Comparison of ENCODE assay signal across 26 cellular contexts in genomic region chr6:48249071-48249470, GRCh38.
"Had no signal": no experiment of that assay in that cellular context is flagged by ENCODE, and none has a peak within 500 bp of the region (broad histone marks: within the 10 kb centered on the region; RNA-seq: fewer than 3 reads in every experiment).

No MANE protein-coding gene starts in this region.

- FAIRE-seq: endometrium, frontal cortex had no signal

- DNase-seq: colonic mucosa; cortex of kidney; effector CD8-positive, alpha-beta T cell; effector memory CD8-positive, alpha-beta T cell; endodermal cell; erythroblast; esophagus squamous epithelium; foreskin fibroblast; heart left ventricle; hypothalamus; immature natural killer cell; islet precursor cell; left cardiac atrium; left lung; left ventricle myocardium superior; lower lobe of right lung; mesendoderm; midbrain; naive thymus-derived CD4-positive, alpha-beta T cell had no signal

- H3K4me3 ChIP-seq: colonic mucosa, esophagus squamous epithelium, gastroesophageal sphincter, heart left ventricle, hepatocyte, left lung, lower lobe of right lung had no signal

- H3K36me3 ChIP-seq: colonic mucosa, esophagus squamous epithelium, gastroesophageal sphincter, heart left ventricle, left lung, lower lobe of right lung had no signal

- ATAC-seq: effector memory CD8-positive, alpha-beta T cell; esophagus mucosa; gastroesophageal sphincter; heart left ventricle; left cardiac atrium; left lung; left ventricle myocardium superior; lower lobe of right lung; naive thymus-derived CD4-positive, alpha-beta T cell had no signal

- H3K36me3 Mint-ChIP-seq: immature natural killer cell; memory B cell; naive thymus-derived CD4-positive, alpha-beta T cell had no signal

- H3K27ac Mint-ChIP-seq: dendritic cell treated with granulocyte-macrophage colony-stimulating factor and Interleukin-4, amounts not matched to agents 40 ng/mL and 50 ng/mL, for 4 days; effector memory CD8-positive, alpha-beta T cell; endodermal cell; immature natural killer cell; memory B cell; naive thymus-derived CD4-positive, alpha-beta T cell had no signal

- H3K4me1 Mint-ChIP-seq: immature natural killer cell; memory B cell; naive thymus-derived CD4-positive, alpha-beta T cell had no signal

- H3K79me2 ChIP-seq: hepatocyte had no signal

- H3K27me3 ChIP-seq: colonic mucosa, esophagus squamous epithelium, gastroesophageal sphincter, heart left ventricle, hepatocyte, left lung had no signal

- H2AFZ ChIP-seq: hepatocyte had no signal

- H3K27ac ChIP-seq: colonic mucosa, esophagus squamous epithelium, gastroesophageal sphincter, heart left ventricle, hepatocyte, left lung, lower lobe of right lung had no signal

- H3K9me3 ChIP-seq: colonic mucosa, esophagus squamous epithelium, gastroesophageal sphincter, heart left ventricle, left lung, lower lobe of right lung had no signal

- H3K9me3 Mint-ChIP-seq: dendritic cell treated with granulocyte-macrophage colony-stimulating factor and Interleukin-4, amounts not matched to agents 40 ng/mL and 50 ng/mL, for 4 days; endodermal cell had no signal

- H3K27me3 Mint-ChIP-seq: dendritic cell treated with granulocyte-macrophage colony-stimulating factor and Interleukin-4, amounts not matched to agents 40 ng/mL and 50 ng/mL, for 4 days; effector memory CD8-positive, alpha-beta T cell; memory B cell; naive thymus-derived CD4-positive, alpha-beta T cell had no signal

- H3K4me1 ChIP-seq: colonic mucosa, gastroesophageal sphincter, heart left ventricle, left lung, lower lobe of right lung had no signal

- H3K4me3 Mint-ChIP-seq: dendritic cell treated with granulocyte-macrophage colony-stimulating factor and Interleukin-4, amounts not matched to agents 40 ng/mL and 50 ng/mL, for 4 days; effector memory CD8-positive, alpha-beta T cell; endodermal cell; immature natural killer cell; memory B cell; naive thymus-derived CD4-positive, alpha-beta T cell had no signal

- H3K4me2 ChIP-seq: hepatocyte had no signal
